ENCODE assay signal across 12 cellular contexts in the genomic region with DNA sequence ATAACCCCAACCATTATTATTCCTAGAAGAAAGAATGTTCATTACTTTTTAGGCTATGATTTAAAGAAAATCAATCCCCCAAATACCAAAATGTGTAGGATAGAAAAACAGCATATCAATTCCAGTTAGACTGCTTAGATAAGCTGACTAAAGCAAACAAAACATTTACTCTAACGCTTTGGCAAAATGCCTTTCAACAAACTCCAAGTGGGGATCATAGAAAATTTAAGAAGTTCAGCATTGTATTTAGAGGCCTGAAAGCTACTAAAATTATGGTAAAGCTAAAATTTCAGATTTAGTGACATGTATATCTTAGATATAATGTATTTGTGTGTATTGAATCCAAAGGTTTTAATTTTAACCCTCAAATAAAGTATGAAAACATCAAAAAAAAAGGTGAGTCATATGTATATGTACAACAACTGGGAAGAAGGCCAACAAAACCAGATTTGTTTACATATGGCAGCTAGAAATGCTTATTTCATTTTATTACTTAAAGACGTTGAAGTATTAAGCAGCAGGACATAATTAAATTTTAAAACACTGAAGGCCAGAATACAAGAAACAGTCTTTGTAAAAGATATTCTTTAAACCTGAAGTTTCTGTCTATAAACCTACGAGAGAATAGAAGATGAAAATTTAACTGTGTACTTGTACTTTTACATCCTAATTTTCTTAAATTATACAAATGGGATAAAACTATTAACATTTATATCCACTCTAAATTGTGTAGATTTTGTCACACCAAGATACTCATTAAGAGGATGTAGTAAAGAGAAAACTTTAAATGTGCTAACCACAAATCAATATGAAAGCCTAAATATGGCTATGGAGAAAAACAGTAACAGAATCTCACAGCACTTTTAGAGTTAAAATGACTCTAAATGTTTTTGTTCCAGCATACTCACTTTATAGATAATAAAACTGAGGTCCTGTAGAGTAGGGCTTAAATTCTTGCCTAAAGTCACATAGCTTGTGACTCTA.
DNase-seq lines count a peak whose midpoint lies in the region; ATAC-seq and TF ChIP-seq lines count a peak whose summit lies in the region.
"Had no signal": no experiment of that assay in that cellular context is flagged by ENCODE, and none has a peak within 500 bp of the region (broad histone marks: within the 10 kb centered on the region; RNA-seq: fewer than 3 reads in every experiment).

No MANE protein-coding gene starts in this region.

- no peak overlapping the region for H3K4me3 ChIP-seq in cardiac fibroblast (replicated peaks in 1 of 2; ENCODE audit: low read depth in 2 of 2, low read length in 2 of 2)

- ATAC-seq in GM19324 (IDR thresholded peaks at IDR 0.05; ENCODE audit: low FRiP score, unreplicated experiment), result no peak
- ATAC-seq: right cardiac atrium had no signal

- DNase-seq in H4 (ENCODE audit: low spot score), result peak; percentile 68
- peak; percentile 23 for DNase-seq in NCI-H226
- peak; percentile 68 to 77 for DNase-seq in cardiac fibroblast (ENCODE audit: low read depth in 2 of 2)
- DNase-seq in pulmonary artery endothelial cell (ENCODE audit: low read depth, low spot score), result peak; percentile 26
- no peak for DNase-seq in superior temporal gyrus (ENCODE audit: extremely low spot score)
- DNase-seq in mucosa of gallbladder (ENCODE audit: low spot score), result no peak
- DNase-seq: activated CD4-positive, alpha-beta memory T cell treated with anti-CD3 and anti-CD28 coated beads for 36 hours; activated gamma-delta T cell; naive B cell; right cardiac atrium; T-helper 1 cell had no signal

- no peak for TF ChIP-seq CTCF in cardiac fibroblast (IDR thresholded peaks at IDR 0.05; ENCODE audit: low read depth, low read length)

Comparison
In these comparisons a context has a peak if more than half of its experiments do, and no peak if none do; other contexts are left out.
1. DNase-seq: peak in H4 (single experiment), NCI-H226 (single experiment), cardiac fibroblast (2 of 2) and pulmonary artery endothelial cell (single experiment); none in superior temporal gyrus (single experiment) and mucosa of gallbladder (single experiment).